ENCODE assay signal across 10 cellular contexts in genomic region chr15:96052572-96053038, GRCh38.
DNase-seq lines count a peak whose midpoint lies in the region; ATAC-seq, FAIRE-seq and TF ChIP-seq lines count a peak whose summit lies in the region.
"Had no signal": no experiment of that assay in that cellular context is flagged by ENCODE, and none has a peak within 500 bp of the region (broad histone marks: within the 10 kb centered on the region; RNA-seq: fewer than 3 reads in every experiment).

No MANE protein-coding gene starts in this region.

- H3K27me3 Mint-ChIP-seq in MCF 10A (ENCODE audit: insufficient read depth, unreplicated experiment) (no peaks in the 10 kb centered on the region), mesothelial cell of epicardium (ENCODE audit: low read depth) (no peaks in the 10 kb centered on the region)

- H3K4me3 Mint-ChIP-seq in MCF 10A (ENCODE audit: unreplicated experiment) (no peak overlapping the region), mesothelial cell of epicardium (peak overlapping the region; percentile 13)

- peak; percentile 69 for ATAC-seq in upper lobe of right lung

- no peaks in the 10 kb centered on the region for H3K4me1 ChIP-seq in breast epithelium
- H3K4me1 ChIP-seq in upper lobe of right lung = peaks cover 16% of the 10 kb centered on the region

- TF ChIP-seq POLR2A in breast epithelium (IDR thresholded peaks at IDR 0.05) (no peak), GM12891 (IDR thresholded peaks at IDR 0.05; ENCODE audit: low read depth, low read length) (no peak)

- no peaks in the 10 kb centered on the region for H3K36me3 Mint-ChIP-seq in MCF 10A (ENCODE audit: insufficient read depth, unreplicated experiment)
- no peaks in the 10 kb centered on the region for H3K36me3 Mint-ChIP-seq in mesothelial cell of epicardium

- H3K27ac ChIP-seq in breast epithelium = peak overlapping the region; percentile 11 to 48
- peak overlapping the region; percentile 14 for H3K27ac ChIP-seq in upper lobe of right lung
- H3K27ac ChIP-seq: adrenal gland had no signal

- H3K9me3 Mint-ChIP-seq in MCF 10A (ENCODE audit: unreplicated experiment) = no peaks in the 10 kb centered on the region
- peaks cover 11% of the 10 kb centered on the region for H3K9me3 Mint-ChIP-seq in mesothelial cell of epicardium

- no peaks in the 10 kb centered on the region for H3K27me3 ChIP-seq in breast epithelium
- peaks cover 10% of the 10 kb centered on the region for H3K27me3 ChIP-seq in upper lobe of right lung

- H3K4me1 Mint-ChIP-seq in MCF 10A (ENCODE audit: insufficient read depth, unreplicated experiment) (no peaks in the 10 kb centered on the region), mesothelial cell of epicardium (peaks cover 51% of the 10 kb centered on the region)

- H3K4me3 ChIP-seq in breast epithelium = peak overlapping the region; percentile 15 to 59 (median 44)
- H3K4me3 ChIP-seq in epithelial cell of esophagus (ENCODE audit: low read length) = peak overlapping the region; percentile 35
- peak overlapping the region; percentile 39 for H3K4me3 ChIP-seq in upper lobe of right lung

- no TSS peak for BruUV-seq in MCF 10A (replicated peaks; lab: Mats Ljungman, UMichigan)

- CTCF ChIA-PET in MCF 10A (lab: Yijun Ruan, JAX) = interaction anchor here (1.0 kb wide), 1 partner anchor 10 kb away, joined by 3 read pairs; no protein-coding TSS in a partner anchor

- POLR2A ChIA-PET in MCF 10A (lab: Yijun Ruan, JAX) = no interaction called here

- H3K9me3 ChIP-seq in breast epithelium (no peaks in the 10 kb centered on the region), upper lobe of right lung (no peaks in the 10 kb centered on the region)
- H3K9me3 ChIP-seq: adrenal gland had no signal

- intact Hi-C loops in breast epithelium (cut with DNase I; ENCODE audit: low total_unique reads) = no loop called here
- intact Hi-C loops in MCF 10A (cut with micrococcal nuclease) = no loop called here
- intact Hi-C loops in upper lobe of right lung (cut with DNase I) = no loop called here

- FAIRE-seq in GM12891 (lab: Jason Lieb, UNC) = no peak

- TF ChIP-seq CTCF in breast epithelium (IDR thresholded peaks at IDR 0.05) (no peak), MCF 10A (IDR thresholded peaks at IDR 0.05; ENCODE audit: unreplicated experiment) (no peak), epithelial cell of esophagus (IDR thresholded peaks at IDR 0.05; ENCODE audit: insufficient read depth, low read depth, low read length, missing control alignments) (no peak), mesothelial cell of epicardium (IDR thresholded peaks at IDR 0.05; ENCODE audit: unreplicated experiment) (no peak), upper lobe of right lung (IDR thresholded peaks at IDR 0.05) (no peak)

- H3K36me3 ChIP-seq in breast epithelium (no peaks in the 10 kb centered on the region), upper lobe of right lung (no peaks in the 10 kb centered on the region)
- H3K36me3 ChIP-seq: adrenal gland had no signal

- DNase-seq in breast epithelium (ENCODE audit: low spot score in 2 of 2) (no peak), MCF 10A (ENCODE audit: unreplicated experiment) (no peak), epithelial cell of esophagus (ENCODE audit: low read depth) (no peak), mesothelial cell of epicardium (ENCODE audit: low spot score in 2 of 2, unreplicated experiment in 2 of 2) (no peak), upper lobe of right lung (no peak), GM12891 (ENCODE audit: insufficient read length, low spot score) (no peak), midbrain (lab: John Stamatoyannopoulos, UW) (no peak)
- DNase-seq in activated CD8-positive, alpha-beta memory T cell treated with anti-CD3 and anti-CD28 coated beads for 24 hours = no peak
- DNase-seq: activated CD4-positive, alpha-beta T cell treated with anti-CD3 and anti-CD28 coated beads for 1 hour had no signal

- H3K27ac Mint-ChIP-seq in MCF 10A (ENCODE audit: low read depth, unreplicated experiment) = no peak overlapping the region
- peak overlapping the region; percentile 64 for H3K27ac Mint-ChIP-seq in mesothelial cell of epicardium

TF ChIP-seq in GM12891, 5 proteins besides CTCF, POLR2A, EP300 and RAD21:
- no peak for TF ChIP-seq POU2F2 (IDR thresholded peaks at IDR 0.05; ENCODE audit: low read depth, low read length)
- TF ChIP-seq SPI1 (IDR thresholded peaks at IDR 0.05; ENCODE audit: low read depth, low read length) = no peak
- no peak for TF ChIP-seq PAX5 (IDR thresholded peaks at IDR 0.05; ENCODE audit: insufficient read depth, low read length, severe bottlenecking)
- TF ChIP-seq TAF1 (IDR thresholded peaks at IDR 0.05; ENCODE audit: low read depth, low read length) = no peak
- TF ChIP-seq POLR2AphosphoS5 (IDR thresholded peaks at IDR 0.05; ENCODE audit: low read depth, low read length) = no peak
